30 cellular contexts compared by ENCODE assay signal in genomic region chr17:13154403-13154802, GRCh38.
"Had no signal": no experiment of that assay in that cellular context is flagged by ENCODE, and none has a peak within 500 bp of the region (broad histone marks: within the 10 kb centered on the region; RNA-seq: fewer than 3 reads in every experiment).

No MANE protein-coding gene starts in this region.

- H3K27me3 ChIP-seq: adrenal gland, ascending aorta, colonic mucosa, esophagus muscularis mucosa, gastrocnemius medialis, neural progenitor cell, sigmoid colon, upper lobe of left lung had no signal

- H3K4me3 Mint-ChIP-seq: activated naive CD8-positive, alpha-beta T cell; activated T-cell treated with anti-CD3 and anti-CD28 coated beads, Interleukin-2, amount 50 U/mL, for 4 hours; effector memory CD8-positive, alpha-beta T cell; mesothelial cell of epicardium; naive thymus-derived CD8-positive, alpha-beta T cell; neural progenitor cell had no signal

- H3K4me1 ChIP-seq: adrenal gland, ascending aorta, colonic mucosa, esophagus muscularis mucosa, gastrocnemius medialis, neural progenitor cell, sigmoid colon, upper lobe of left lung had no signal

- H3K27me3 Mint-ChIP-seq: activated naive CD8-positive, alpha-beta T cell; effector memory CD8-positive, alpha-beta T cell; progenitor cell of endocrine pancreas had no signal

- H3K36me3 Mint-ChIP-seq: activated naive CD8-positive, alpha-beta T cell; mesothelial cell of epicardium; naive thymus-derived CD8-positive, alpha-beta T cell; neural progenitor cell had no signal

- H3K27ac Mint-ChIP-seq: activated naive CD8-positive, alpha-beta T cell; activated T-helper 2 cell treated with anti-CD3 and anti-CD28 coated beads, Interferon-gamma antibody, Interleukin-2, Interleukin-4, amounts not matched to agents 10 μg/mL and 5 μg/mL and 100 μg/mL, durations not matched to agents 14 hours and 24 hours and 36 hours; effector memory CD8-positive, alpha-beta T cell; mesothelial cell of epicardium; naive thymus-derived CD8-positive, alpha-beta T cell; neural progenitor cell; progenitor cell of endocrine pancreas had no signal

- H3K9me3 Mint-ChIP-seq: activated T-cell treated with anti-CD3 and anti-CD28 coated beads, Interleukin-2, amount 50 U/mL, for 4 hours; activated T-helper 2 cell treated with anti-CD3 and anti-CD28 coated beads, Interferon-gamma antibody, Interleukin-2, Interleukin-4, amounts not matched to agents 10 μg/mL and 5 μg/mL and 100 μg/mL, durations not matched to agents 14 hours and 24 hours and 36 hours had no signal

- FAIRE-seq: bronchial epithelial cell had no signal

- H3K4me3 ChIP-seq: adrenal gland, ascending aorta, colonic mucosa, dorsolateral prefrontal cortex, esophagus muscularis mucosa, gastrocnemius medialis, neural progenitor cell, sigmoid colon, thoracic aorta, upper lobe of left lung had no signal

- H3K9ac ChIP-seq: neural progenitor cell had no signal

- H3K9me3 ChIP-seq: adrenal gland, ascending aorta, colonic mucosa, esophagus muscularis mucosa, gastrocnemius medialis, sigmoid colon, thoracic aorta, upper lobe of left lung had no signal

- H2AFZ ChIP-seq: neural progenitor cell had no signal

- H3K27ac ChIP-seq: adrenal gland, ascending aorta, colonic mucosa, dorsolateral prefrontal cortex, esophagus muscularis mucosa, gastrocnemius medialis, neural progenitor cell, sigmoid colon, thoracic aorta, upper lobe of left lung had no signal

- DNase-seq: activated CD4-positive, alpha-beta T cell treated with anti-CD3 and anti-CD28 coated beads for 4 hours; activated CD4-positive, alpha-beta T cell treated with anti-CD3 and anti-CD28 coated beads, Interleukin-2, amount 50 U/mL, for 48 hours; activated CD4-positive, CD25-positive, alpha-beta regulatory T cell; activated CD8-positive, alpha-beta memory T cell treated with anti-CD3 and anti-CD28 coated beads, Interleukin-2, amount 50 U/mL, for 48 hours; activated naive CD4-positive, alpha-beta T cell; activated T-cell treated with anti-CD3 and anti-CD28 coated beads, Interleukin-2, amount 50 U/mL, for 4 hours; adrenal gland; colonic mucosa; dorsolateral prefrontal cortex; effector memory CD8-positive, alpha-beta T cell; gastrocnemius medialis; hippocampal formation; left ventricle myocardium superior; mammary epithelial cell; naive thymus-derived CD8-positive, alpha-beta T cell; retina; sigmoid colon; stimulated activated CD4-positive, alpha-beta T cell treated with anti-CD3 and anti-CD28 coated beads, Interleukin-4, amount 100 ng/mL, for 24 hours; stimulated activated naive CD4-positive, alpha-beta T cell treated with Interleukin-2 at 50 U/mL for 16 hours; T-helper 9 cell; upper lobe of left lung had no signal

- H3K4me2 ChIP-seq: neural progenitor cell had no signal

- H3K36me3 ChIP-seq: adrenal gland, ascending aorta, colonic mucosa, esophagus muscularis mucosa, gastrocnemius medialis, neural progenitor cell, sigmoid colon, thoracic aorta, upper lobe of left lung had no signal

- H3K4me1 Mint-ChIP-seq: mesothelial cell of epicardium; naive thymus-derived CD8-positive, alpha-beta T cell; neural progenitor cell had no signal
